1 cellular context compared by ENCODE assay signal in genomic region chr10:70762441-70763177, GRCh38.
A peak's percentile ranks its signal among the peaks of the same experiment; 100 is the strongest.
TF ChIP-seq lines count a peak whose summit lies in the region.

No MANE protein-coding gene starts in this region.

TF ChIP-seq in K562, 482 proteins besides CTCF, POLR2A, EP300 and RAD21:
- TF ChIP-seq CEBPG (CRISPR knock-in tag; IDR thresholded peaks at IDR 0.05) (peak; percentile 15; the same call in 1 of the 2 replicates), CEBPG (tag; conservative IDR thresholded peaks at IDR 0.05 in 1 of 2, IDR thresholded peaks at IDR 0.05 in 1 of 2) (0 out of 4 replicates have a peak, but pooled peaks have one; percentile 12 to 28), XRCC4 (IDR thresholded peaks at IDR 0.05; ENCODE audit: extremely low read depth, insufficient read depth, insufficient read length) (no peak), SUPT5H (IDR thresholded peaks at IDR 0.05) (0 out of 2 replicates have a peak, but pooled peaks have one; percentile 16), ZKSCAN3 (CRISPR knock-in tag; IDR thresholded peaks at IDR 0.05) (no peak), ZNF395 (CRISPR knock-in tag; IDR thresholded peaks at IDR 0.05) (no peak), CEBPB (tag; IDR thresholded peaks at IDR 0.05) (peak; percentile 72)
